ENCODE assay signal across 9 cellular contexts in genomic region chr4:75995727-75996126, GRCh38. TPM values are rescaled to one million over a fixed set of nuclear protein-coding genes. Genes with fewer than 3 reads are reported as not detected.
DNase-seq lines count a peak whose midpoint lies in the region; ATAC-seq and TF ChIP-seq lines count a peak whose summit lies in the region.
"Had no signal": no experiment of that assay in that cellular context is flagged by ENCODE, and none has a peak within 500 bp of the region (broad histone marks: within the 10 kb centered on the region; RNA-seq: fewer than 3 reads in every experiment).

No MANE protein-coding gene starts in this region.

- no peak overlapping the region for H3K18ac ChIP-seq in mesendoderm (ENCODE audit: low read length)

- no peaks in the 10 kb centered on the region for H3K27me3 ChIP-seq in NT2/D1 (ENCODE audit: insufficient read depth, insufficient read length)
- no peaks in the 10 kb centered on the region for H3K27me3 ChIP-seq in mesendoderm (ENCODE audit: insufficient read depth, low read length, poor library complexity)

- H2AK5ac ChIP-seq in mesendoderm (ENCODE audit: low read length), result no peak overlapping the region

- ATAC-seq in HG02678 (IDR thresholded peaks at IDR 0.05; ENCODE audit: unreplicated experiment) (no peak), HG02763 (IDR thresholded peaks at IDR 0.05; ENCODE audit: unreplicated experiment) (no peak)
- no peak for ATAC-seq in stimulated activated effector memory CD8-positive, alpha-beta T cell treated with anti-CD3 and anti-CD28 coated beads, Interleukin-12 subunit alpha, Interleukin-12 subunit beta, amount 100 ng/mL, for 72 hours

- no peak overlapping the region for H2BK120ac ChIP-seq in mesendoderm (ENCODE audit: low read depth, low read length)

- TF ChIP-seq CTCF in coronary artery (IDR thresholded peaks at IDR 0.05), result peak; percentile 57

- no peak overlapping the region for H3K56ac ChIP-seq in mesendoderm (ENCODE audit: low read length)

- H3K27ac ChIP-seq in coronary artery, result no peak overlapping the region
- H3K27ac ChIP-seq in mesendoderm (ENCODE audit: low read depth, low read length), result no peak overlapping the region
- H3K27ac ChIP-seq: neutrophil had no signal

- H3K4ac ChIP-seq in mesendoderm (ENCODE audit: low read depth, low read length), result no peak overlapping the region

- H3K9me3 Mint-ChIP-seq in stimulated activated effector memory CD8-positive, alpha-beta T cell treated with anti-CD3 and anti-CD28 coated beads, Interleukin-12 subunit alpha, Interleukin-12 subunit beta, amount 100 ng/mL, for 72 hours, result no peaks in the 10 kb centered on the region

- H3K79me1 ChIP-seq in mesendoderm (ENCODE audit: low read length), result no peaks in the 10 kb centered on the region

- H3K4me1 Mint-ChIP-seq in stimulated activated effector memory CD8-positive, alpha-beta T cell treated with anti-CD3 and anti-CD28 coated beads, Interleukin-12 subunit alpha, Interleukin-12 subunit beta, amount 100 ng/mL, for 72 hours, result no peaks in the 10 kb centered on the region

- no peaks in the 10 kb centered on the region for H3K36me3 Mint-ChIP-seq in stimulated activated effector memory CD8-positive, alpha-beta T cell treated with anti-CD3 and anti-CD28 coated beads, Interleukin-12 subunit alpha, Interleukin-12 subunit beta, amount 100 ng/mL, for 72 hours

- H3K4me3 ChIP-seq in NT2/D1 (ENCODE audit: insufficient read length, low read depth) (no peak overlapping the region), coronary artery (no peak overlapping the region), mesendoderm (ENCODE audit: low read length) (no peak overlapping the region)

- H3K9ac ChIP-seq in NT2/D1 (ENCODE audit: insufficient read length, low read depth) (no peak overlapping the region), mesendoderm (ENCODE audit: low read length) (no peak overlapping the region)

- H3K23ac ChIP-seq in mesendoderm (ENCODE audit: low read length), result no peak overlapping the region

- no peak overlapping the region for H4K8ac ChIP-seq in mesendoderm (ENCODE audit: low read depth, low read length)

- no peak overlapping the region for H3K4me3 Mint-ChIP-seq in stimulated activated effector memory CD8-positive, alpha-beta T cell treated with anti-CD3 and anti-CD28 coated beads, Interleukin-12 subunit alpha, Interleukin-12 subunit beta, amount 100 ng/mL, for 72 hours

- H3K4me1 ChIP-seq in NT2/D1 (ENCODE audit: insufficient read depth, insufficient read length) (no peaks in the 10 kb centered on the region), mesendoderm (ENCODE audit: control insufficient read depth, low read depth, low read length) (no peaks in the 10 kb centered on the region)

- H2BK5ac ChIP-seq in mesendoderm (ENCODE audit: low read length), result no peak overlapping the region

- no peaks in the 10 kb centered on the region for H3K36me3 ChIP-seq in NT2/D1 (ENCODE audit: insufficient read depth, insufficient read length, low read length)
- no peaks in the 10 kb centered on the region for H3K36me3 ChIP-seq in mesendoderm (ENCODE audit: control insufficient read depth, insufficient read depth, low read length)
- H3K36me3 ChIP-seq: neutrophil had no signal

- no peak overlapping the region for H3K4me2 ChIP-seq in mesendoderm (ENCODE audit: low read length)

- no peak overlapping the region for H3K27ac Mint-ChIP-seq in stimulated activated effector memory CD8-positive, alpha-beta T cell treated with anti-CD3 and anti-CD28 coated beads, Interleukin-12 subunit alpha, Interleukin-12 subunit beta, amount 100 ng/mL, for 72 hours

- DNase-seq in DMS153 treated with DMSO at 0.1 percent for 48 hours (lab: John Stamatoyannopoulos, UW; ENCODE audit: unreplicated experiment) (peak; percentile 73), HT1080 (ENCODE audit: low read depth) (peak; percentile 61), NT2/D1 (ENCODE audit: low read depth, low spot score) (peak; percentile 35), coronary artery (ENCODE audit: low spot score) (no peak), mesendoderm (peak; percentile 65)
- DNase-seq in stimulated activated effector memory CD8-positive, alpha-beta T cell treated with anti-CD3 and anti-CD28 coated beads, Interleukin-12 subunit alpha, Interleukin-12 subunit beta, amount 100 ng/mL, for 72 hours (ENCODE audit: low spot score in 2 of 2), result no peak

- no CpG with 5 or more reads among the region's 5 CpGs for WGBS in mesendoderm (ENCODE audit: extremely low coverage, insufficient coverage, low lambda C conversion rate)

- H3K79me2 ChIP-seq in mesendoderm (ENCODE audit: control insufficient read depth, insufficient read depth, low read length), result no peaks in the 10 kb centered on the region

- H3K9me3 ChIP-seq in NT2/D1 (ENCODE audit: insufficient read depth, low read length), result no peaks in the 10 kb centered on the region
- H3K9me3 ChIP-seq: neutrophil had no signal

- no peak overlapping the region for H4K5ac ChIP-seq in mesendoderm (ENCODE audit: low read length)

- no peak overlapping the region for H2BK15ac ChIP-seq in mesendoderm (replicated peaks; ENCODE audit: low read depth)

RNA-seq across cellular contexts. Expression of gene SDAD1, which starts 5.0 kb away (rescaled TPM):
- 33.2 and 37.4 TPM in 2 replicates for total RNA-seq in HT1080 (2014; rRNA removed; shearing (Covaris generic))
- 36.5 and 48.6 TPM in 2 replicates for polyA plus RNA-seq in HT1080 (2015; cell fraction: cytosol; rRNA removed)
- polyA plus RNA-seq in HT1080 (2015; cell fraction: nucleus; rRNA removed), result 63.3 and 64.2 TPM in 2 replicates
- polyA plus RNA-seq in mesendoderm (2013, experiment 1 of 2), result 65.3 TPM
- 61.8 TPM for polyA plus RNA-seq in mesendoderm (2013, experiment 2 of 2)

RNA-seq across cellular contexts. Expression of gene CXCL9, which starts 11.6 kb away (rescaled TPM):
- not detected in 2 replicates for total RNA-seq in HT1080 (2014; rRNA removed; shearing (Covaris generic))
- polyA plus RNA-seq in HT1080 (2015; cell fraction: cytosol; rRNA removed), result not detected in 2 replicates
- polyA plus RNA-seq in HT1080 (2015; cell fraction: nucleus; rRNA removed), result not detected in 2 replicates
- 0.01 TPM for polyA plus RNA-seq in mesendoderm (2013, experiment 1 of 2)
- polyA plus RNA-seq in mesendoderm (2013, experiment 2 of 2), result not detected

RNA-seq across cellular contexts. Expression of gene CXCL10, which starts 27.6 kb away (rescaled TPM):
- not detected in 2 replicates for total RNA-seq in HT1080 (2014; rRNA removed; shearing (Covaris generic))
- not detected in 2 replicates for polyA plus RNA-seq in HT1080 (2015; cell fraction: cytosol; rRNA removed)
- not detected in 2 replicates for polyA plus RNA-seq in HT1080 (2015; cell fraction: nucleus; rRNA removed)
- polyA plus RNA-seq in mesendoderm (2013, experiment 1 of 2), result not detected
- not detected for polyA plus RNA-seq in mesendoderm (2013, experiment 2 of 2)

RNA-seq across cellular contexts. Expression of gene CXCL11, which starts 40.1 kb away (rescaled TPM):
- not detected in 2 replicates for total RNA-seq in HT1080 (2014; rRNA removed; shearing (Covaris generic))
- polyA plus RNA-seq in HT1080 (2015; cell fraction: cytosol; rRNA removed), result 0.12 TPM in 1 of 2 replicates, not detected in the other
- polyA plus RNA-seq in HT1080 (2015; cell fraction: nucleus; rRNA removed), result not detected in 2 replicates
- 0.10 TPM for polyA plus RNA-seq in mesendoderm (2013, experiment 1 of 2)
- 0.07 TPM for polyA plus RNA-seq in mesendoderm (2013, experiment 2 of 2)

RNA-seq across cellular contexts. Expression of gene NAAA, which starts 54.9 kb away (rescaled TPM):
- 1.4 and 2.0 TPM in 2 replicates for total RNA-seq in HT1080 (2014; rRNA removed; shearing (Covaris generic))
- 0.31 and 1.0 TPM in 2 replicates for polyA plus RNA-seq in HT1080 (2015; cell fraction: cytosol; rRNA removed)
- polyA plus RNA-seq in HT1080 (2015; cell fraction: nucleus; rRNA removed), result 5.0 and 6.1 TPM in 2 replicates
- polyA plus RNA-seq in mesendoderm (2013, experiment 1 of 2), result 5.7 TPM
- polyA plus RNA-seq in mesendoderm (2013, experiment 2 of 2), result 5.8 TPM

Comparison
In these comparisons a context has a peak if more than half of its experiments do, and no peak if none do; other contexts are left out.
1. DNase-seq: peak in DMS153 treated with DMSO at 0.1 percent for 48 hours (single experiment), HT1080 (single experiment), NT2/D1 (single experiment) and mesendoderm (single experiment); none in coronary artery (single experiment) and stimulated activated effector memory CD8-positive, alpha-beta T cell treated with anti-CD3 and anti-CD28 coated beads, Interleukin-12 subunit alpha, Interleukin-12 subunit beta, amount 100 ng/mL, for 72 hours (0 of 2).